8 cellular contexts compared by ENCODE assay signal in genomic region chr20:63706852-63707557, GRCh38. TPM values are rescaled to one million over a fixed set of nuclear protein-coding genes. Genes with fewer than 3 reads are reported as not detected.
DNase-seq lines count a peak whose midpoint lies in the region; ATAC-seq and TF ChIP-seq lines count a peak whose summit lies in the region.

No MANE protein-coding gene starts in this region.

- peak; percentile 19 for ATAC-seq in GM19043 (IDR thresholded peaks at IDR 0.05; ENCODE audit: low read depth, unreplicated experiment)
- ATAC-seq in HG03442 (IDR thresholded peaks at IDR 0.05; ENCODE audit: unreplicated experiment), result peak; percentile 21

- H3K27ac ChIP-seq in SJCRH30, result peak overlapping the region; percentile 44
- H3K27ac ChIP-seq in angular gyrus (ENCODE audit: low read depth, low read length), result peak overlapping the region; percentile 81
- peak overlapping the region; percentile 91 for H3K27ac ChIP-seq in hepatocyte
- H3K27ac ChIP-seq in skin epidermis, result peak overlapping the region; percentile 82 to 98 (median 93)

- H3K36me3 ChIP-seq in SJCRH30 (peaks cover 42% of the 10 kb centered on the region), hepatocyte (replicated peaks; ENCODE audit: insufficient read depth, low read depth) (no peaks in the 10 kb centered on the region)

- no peaks in the 10 kb centered on the region; the same call in 1 of the 2 replicates for H3K4me1 ChIP-seq in SJCRH30
- H3K4me1 ChIP-seq in hepatocyte (ENCODE audit: insufficient read depth), result peaks cover 13% of the 10 kb centered on the region

- no peaks in the 10 kb centered on the region for H3K9me3 ChIP-seq in SJCRH30 (replicated peaks)
- no peaks in the 10 kb centered on the region for H3K9me3 ChIP-seq in hepatocyte (ENCODE audit: low read depth)

- DNase-seq in AG20443 (ENCODE audit: low spot score), result peak; percentile 70
- peak; percentile 64 to 68 for DNase-seq in SJCRH30
- DNase-seq in hepatocyte (ENCODE audit: low spot score), result peak; percentile 72
- no peak for DNase-seq in NCI-H1417 treated with DMSO at 0.1 percent for 48 hours (lab: John Stamatoyannopoulos, UW)

- peak overlapping the region; percentile 98 for H3K4me2 ChIP-seq in hepatocyte

- WGBS in hepatocyte (ENCODE audit: low lambda C conversion rate, missing lambda C conversion rate), result 8% methylated on average over 48 of the region's 56 CpGs

- peaks cover 60% of the 10 kb centered on the region for H3K79me2 ChIP-seq in hepatocyte

- no peaks in the 10 kb centered on the region for H3K9me2 ChIP-seq in hepatocyte (replicated peaks; ENCODE audit: insufficient read depth)

- H3K27me3 ChIP-seq in SJCRH30 (no peaks in the 10 kb centered on the region), hepatocyte (no peaks in the 10 kb centered on the region)

- H3K4me3 ChIP-seq in SJCRH30 (peak overlapping the region; percentile 80), hepatocyte (peak overlapping the region; percentile 72), skin epidermis (peak overlapping the region; percentile 48 to 93 (median 70))

- peaks cover 3% of the 10 kb centered on the region for H4K20me1 ChIP-seq in hepatocyte (ENCODE audit: insufficient read depth, poor library complexity, severe bottlenecking)

- H2AFZ ChIP-seq in hepatocyte, result peak overlapping the region; percentile 77

- peak; percentile 47 for TF ChIP-seq CTCF in hepatocyte (IDR thresholded peaks at IDR 0.05; ENCODE audit: poor library complexity)

RNA-seq across cellular contexts. Expression of gene ARFRP1, which starts 0.8 kb away (rescaled TPM):
- total RNA-seq in SJCRH30 (2014; rRNA removed; shearing (Covaris generic)), result 39.3 and 44.5 TPM in 2 replicates
- total RNA-seq in hepatocyte, result 24.0 and 31.5 TPM in 2 replicates
- polyA plus RNA-seq in hepatocyte, result 38.0 and 50.0 TPM in 2 replicates

RNA-seq across cellular contexts. Expression of gene ZGPAT, which starts 0.8 kb away (rescaled TPM):
- 24.9 and 26.2 TPM in 2 replicates for total RNA-seq in SJCRH30 (2014; rRNA removed; shearing (Covaris generic))
- 18.6 and 21.5 TPM in 2 replicates for total RNA-seq in hepatocyte
- 41.7 and 48.7 TPM in 2 replicates for polyA plus RNA-seq in hepatocyte

RNA-seq across cellular contexts. Expression of gene TNFRSF6B, which starts 10.6 kb away (rescaled TPM):
- total RNA-seq in SJCRH30 (2014; rRNA removed; shearing (Covaris generic)), result 1.3 and 1.7 TPM in 2 replicates
- 0.97 and 3.3 TPM in 2 replicates for total RNA-seq in hepatocyte
- 4.2 and 5.1 TPM in 2 replicates for polyA plus RNA-seq in hepatocyte

RNA-seq across cellular contexts. Expression of gene LIME1, which starts 29.5 kb away (rescaled TPM):
- total RNA-seq in SJCRH30 (2014; rRNA removed; shearing (Covaris generic)), result 4.5 and 10.0 TPM in 2 replicates
- total RNA-seq in hepatocyte, result 6.6 and 11.7 TPM in 2 replicates
- polyA plus RNA-seq in hepatocyte, result 20.2 and 20.7 TPM in 2 replicates

RNA-seq across cellular contexts. Expression of gene SLC2A4RG, which starts 32.6 kb away (rescaled TPM):
- 52.8 and 64.7 TPM in 2 replicates for total RNA-seq in SJCRH30 (2014; rRNA removed; shearing (Covaris generic))
- total RNA-seq in hepatocyte, result 43.9 and 59.4 TPM in 2 replicates
- 50.4 and 53.6 TPM in 2 replicates for polyA plus RNA-seq in hepatocyte
